Comparison of ENCODE assay signal across 8 cellular contexts in the genomic region with DNA sequence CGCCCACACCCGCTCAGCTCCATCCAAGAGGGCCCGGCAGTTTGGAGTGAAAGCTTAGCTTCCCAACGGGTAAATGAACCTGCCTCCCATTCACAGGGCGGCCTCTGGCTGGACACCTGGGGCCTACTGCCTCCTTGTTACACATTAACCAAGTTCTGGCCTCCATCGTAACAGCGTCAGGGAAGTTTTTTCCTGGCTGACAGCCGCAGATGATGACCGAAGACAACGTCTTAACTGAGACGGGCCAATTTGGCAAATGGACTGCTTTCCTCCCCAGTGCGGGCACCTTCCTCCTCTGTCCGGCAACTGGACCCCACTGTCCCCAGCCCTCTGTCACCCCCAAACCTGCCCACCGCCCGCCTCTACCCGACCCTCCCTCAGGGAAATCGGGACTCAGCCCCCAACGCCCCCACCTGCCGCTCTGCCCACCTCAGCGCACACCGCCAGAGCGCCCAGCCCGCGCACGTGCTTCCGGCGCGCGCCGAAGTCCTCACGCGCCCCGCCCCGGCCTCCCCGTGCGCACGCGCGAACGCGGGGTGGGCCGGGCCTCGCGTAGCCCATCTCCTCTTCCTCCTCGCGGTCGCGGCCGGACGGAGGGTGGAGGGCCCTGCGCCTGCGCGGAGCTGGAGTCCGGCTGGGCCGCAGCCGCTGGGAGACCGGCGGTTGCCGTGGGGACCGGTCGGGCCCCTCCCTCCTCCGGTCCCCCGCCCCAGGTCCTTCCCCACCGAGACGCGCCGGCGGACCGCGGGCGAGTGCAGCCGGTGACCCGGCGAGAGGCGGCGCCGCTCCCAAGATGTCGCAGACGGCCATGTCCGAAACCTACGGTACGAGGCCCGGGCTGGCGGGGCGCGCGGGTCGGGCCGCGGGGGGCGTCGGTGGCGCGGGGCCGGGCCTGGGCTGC. TPM values are rescaled to one million over a fixed set of nuclear protein-coding genes. Genes with fewer than 3 reads are reported as not detected.
DNase-seq lines count a peak whose midpoint lies in the region; ATAC-seq and TF ChIP-seq lines count a peak whose summit lies in the region.

A gene with protein sequence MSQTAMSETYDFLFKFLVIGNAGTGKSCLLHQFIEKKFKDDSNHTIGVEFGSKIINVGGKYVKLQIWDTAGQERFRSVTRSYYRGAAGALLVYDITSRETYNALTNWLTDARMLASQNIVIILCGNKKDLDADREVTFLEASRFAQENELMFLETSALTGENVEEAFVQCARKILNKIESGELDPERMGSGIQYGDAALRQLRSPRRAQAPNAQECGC (plus strand): TSS at position 565 of the 901 bp plus-strand sequence. CDS start 229 bp downstream, at position 794.

- H3K27ac ChIP-seq in CD4-positive, CD25-positive, alpha-beta regulatory T cell (ENCODE audit: insufficient read depth, low read length, poor library complexity, severe bottlenecking) = no peak within 1 kb of the TSS
- H3K27ac ChIP-seq in OCI-LY1 (ENCODE audit: low read depth, low read length, poor library complexity, severe bottlenecking) (no peak within 1 kb of the TSS), epithelial cell of prostate (peak within 1 kb of the TSS; percentile 94)

- no peaks in the 10 kb centered on the region for H3K27me3 ChIP-seq in CD4-positive, CD25-positive, alpha-beta regulatory T cell (ENCODE audit: control insufficient read depth, insufficient read depth, low read length)
- H3K27me3 ChIP-seq in OCI-LY1 (ENCODE audit: insufficient read depth, low read length) = no peaks in the 10 kb centered on the region

- peaks cover 20% of the 10 kb centered on the region; the same call in 1 of the 2 replicates for H3K79me2 ChIP-seq in OCI-LY1 (ENCODE audit: insufficient read depth, low read length)

- H3F3A ChIP-seq in OCI-LY1 (ENCODE audit: insufficient read depth, low read length) = no peaks in the 10 kb centered on the region

- no peaks in the 10 kb centered on the region for H4K20me1 ChIP-seq in OCI-LY1 (ENCODE audit: insufficient read depth, low read length)

- peak within 1 kb of the TSS; percentile 95 to 99 (median 96) for H3K4me3 Mint-ChIP-seq in CD4-positive, CD25-positive, alpha-beta regulatory T cell

- H3K9me2 ChIP-seq in OCI-LY1 (ENCODE audit: low read depth, low read length) = no peaks in the 10 kb centered on the region

- peaks cover 28% of the 10 kb centered on the region for H3K4me1 ChIP-seq in CD4-positive, CD25-positive, alpha-beta regulatory T cell (ENCODE audit: control insufficient read depth, insufficient read depth, low read length, poor library complexity, severe bottlenecking)
- H3K4me1 ChIP-seq in OCI-LY1 (ENCODE audit: insufficient read depth, low read length, severe bottlenecking) = peaks cover 20% of the 10 kb centered on the region

- H3K9me3 ChIP-seq in CD4-positive, CD25-positive, alpha-beta regulatory T cell (ENCODE audit: control insufficient read depth in 2 of 2, low read length in 2 of 2) = no peaks in the 10 kb centered on the region
- peaks cover 3% of the 10 kb centered on the region; the same call in 1 of the 2 replicates for H3K9me3 ChIP-seq in OCI-LY1 (ENCODE audit: low read length)

- H3K4me2 ChIP-seq in OCI-LY1 (ENCODE audit: low read length) = peak within 1 kb of the TSS; percentile 97

- H3K36me3 Mint-ChIP-seq in CD4-positive, CD25-positive, alpha-beta regulatory T cell = no peaks in the 10 kb centered on the region

- no peak for TF ChIP-seq CTCF in OCI-LY1 (IDR thresholded peaks at IDR 0.05; ENCODE audit: low read length)

- peak within 1 kb of the TSS; percentile 98 for H3K4me3 ChIP-seq in CD4-positive, CD25-positive, alpha-beta regulatory T cell (ENCODE audit: low read depth, low read length)
- H3K4me3 ChIP-seq in OCI-LY1 (ENCODE audit: low read depth, low read length, poor library complexity, severe bottlenecking) = peak within 1 kb of the TSS; percentile 89

- H3K9ac ChIP-seq in OCI-LY1 (ENCODE audit: low read length) = peak within 1 kb of the TSS; percentile 86

- peaks cover 26 to 47% (median 31%) of the 10 kb centered on the region in 4 donors for H3K4me1 Mint-ChIP-seq in CD4-positive, CD25-positive, alpha-beta regulatory T cell

- ATAC-seq in CD4-positive, CD25-positive, alpha-beta regulatory T cell (ENCODE audit: low read depth in 2 of 2) = peak; percentile 85
- ATAC-seq in GM19397 (IDR thresholded peaks at IDR 0.05; ENCODE audit: unreplicated experiment) (peak; percentile 91), HG03558 (IDR thresholded peaks at IDR 0.05; ENCODE audit: extremely low read depth, unreplicated experiment) (peak; percentile 71)

- H2AFZ ChIP-seq in OCI-LY1 (ENCODE audit: low read length) = no peak within 1 kb of the TSS

- peaks cover 0 to 7% (median 2%) of the 10 kb centered on the region in 7 donors for H3K9me3 Mint-ChIP-seq in CD4-positive, CD25-positive, alpha-beta regulatory T cell

- peak within 1 kb of the TSS; percentile 86 to 91 (median 91) for H3K27ac Mint-ChIP-seq in CD4-positive, CD25-positive, alpha-beta regulatory T cell

- no peaks in the 10 kb centered on the region for H3K27me3 Mint-ChIP-seq in CD4-positive, CD25-positive, alpha-beta regulatory T cell

- no peaks in the 10 kb centered on the region for H3K36me3 ChIP-seq in CD4-positive, CD25-positive, alpha-beta regulatory T cell (ENCODE audit: control insufficient read depth, insufficient read depth, low read length)
- no peaks in the 10 kb centered on the region; the same call in 1 of the 2 replicates for H3K36me3 ChIP-seq in OCI-LY1 (ENCODE audit: insufficient read depth, low read length)

- peak; percentile 64 to 87 (median 74) for DNase-seq in CD4-positive, CD25-positive, alpha-beta regulatory T cell
- DNase-seq in activated T-cell treated with anti-CD3 and anti-CD28 coated beads for 48 hours (ENCODE audit: low read depth) (peak; percentile 79), epithelial cell of prostate (ENCODE audit: low read depth, low spot score) (no peak), mucosa of gallbladder (ENCODE audit: low spot score) (peak; percentile 87)
- peak; percentile 75 for DNase-seq in stimulated activated CD8-positive, alpha-beta memory T cell treated with anti-CD3 and anti-CD28 coated beads, Interleukin-4, amount 100 ng/mL, for 24 hours (ENCODE audit: low read depth)

RNA-seq across cellular contexts. Expression of the gene that starts here (rescaled TPM):
- 33.4 TPM for total RNA-seq in CD4-positive, CD25-positive, alpha-beta regulatory T cell
- 10 to 100 TPM; 23.2 to 27.1 (median 24.3) TPM for polyA plus RNA-seq in CD4-positive, CD25-positive, alpha-beta regulatory T cell
- total RNA-seq in mucosa of gallbladder = 109 TPM
